Comparison of ENCODE assay signal across 1 cellular context in the genomic region with DNA sequence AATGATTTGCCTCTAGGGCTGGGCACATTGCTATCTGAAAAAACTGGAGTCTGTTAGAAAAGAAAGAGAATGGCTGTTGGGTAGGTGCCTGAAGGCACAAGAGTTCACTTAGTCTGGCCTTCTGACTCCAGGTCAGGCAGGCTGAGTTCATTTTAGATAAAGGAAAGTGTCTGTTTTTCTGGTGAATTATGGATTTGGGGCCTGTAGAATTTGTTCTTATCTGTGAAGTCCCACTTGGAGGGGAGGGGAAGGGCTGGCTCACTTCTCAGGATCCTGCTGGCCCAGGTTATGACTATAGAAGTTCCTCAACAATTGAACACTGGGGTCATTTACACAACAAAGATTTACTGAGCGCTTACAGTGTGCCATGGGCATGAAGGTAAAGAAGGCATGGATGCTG.
TF ChIP-seq lines count a peak whose summit lies in the region.

No MANE protein-coding gene starts in this region.

TF ChIP-seq in IMR-90, 13 proteins besides CTCF, POLR2A, EP300 and RAD21 (continued from another document):
- TF ChIP-seq MAFK (IDR thresholded peaks at IDR 0.05; ENCODE audit: low read depth, low read length) (no peak), BHLHE40 (IDR thresholded peaks at IDR 0.05; ENCODE audit: low read depth, low read length) (no peak), MAZ (IDR thresholded peaks at IDR 0.05; ENCODE audit: borderline replicate concordance, low read depth, low read length) (no peak)
